In genomic region chr20:14445902-14446301, GRCh38 we compare ENCODE assay signal across 18 cellular contexts.
DNase-seq lines count a peak whose midpoint lies in the region; ATAC-seq, FAIRE-seq and TF ChIP-seq lines count a peak whose summit lies in the region.
"Had no signal": no experiment of that assay in that cellular context is flagged by ENCODE, and none has a peak within 500 bp of the region (broad histone marks: within the 10 kb centered on the region; RNA-seq: fewer than 3 reads in every experiment).

No MANE protein-coding gene starts in this region.

- H3K23ac ChIP-seq in IMR-90 (ENCODE audit: low read depth, low read length) (no peak overlapping the region), mesendoderm (ENCODE audit: low read length) (no peak overlapping the region)

- H3K4me1 ChIP-seq in IMR-90 (ENCODE audit: control insufficient read depth, insufficient read depth, low read length) (peaks cover 4% of the 10 kb centered on the region), mesendoderm (ENCODE audit: control insufficient read depth, low read depth, low read length) (no peaks in the 10 kb centered on the region)
- H3K4me1 ChIP-seq: BE2C had no signal

- POLR2A ChIA-PET in IMR-90 (lab: Charles Lee; ENCODE audit: unreplicated experiment): no interaction called here

- H3K27ac ChIP-seq in IMR-90 (ENCODE audit: insufficient read depth, low read length) (no peak overlapping the region), mesendoderm (ENCODE audit: low read depth, low read length) (no peak overlapping the region)
- H3K27ac ChIP-seq: C4-2B had no signal

- H4K91ac ChIP-seq in IMR-90 (ENCODE audit: insufficient read depth, low read depth, low read length): no peak overlapping the region

- H3K36me3 ChIP-seq in IMR-90 (ENCODE audit: control insufficient read depth, insufficient read depth, low read length): no peaks in the 10 kb centered on the region
- H3K36me3 ChIP-seq in bronchial epithelial cell (ENCODE audit: control insufficient read depth, insufficient read depth, low read length): no peaks in the 10 kb centered on the region
- no peaks in the 10 kb centered on the region for H3K36me3 ChIP-seq in mesendoderm (ENCODE audit: control insufficient read depth, insufficient read depth, low read length)
- H3K36me3 ChIP-seq: BE2C had no signal

- peak overlapping the region; percentile 63; the same call in 1 of the 2 replicates for H2BK120ac ChIP-seq in IMR-90 (ENCODE audit: low read depth, low read length)
- H2BK120ac ChIP-seq in mesendoderm (ENCODE audit: low read depth, low read length): no peak overlapping the region

- H3K9ac ChIP-seq in IMR-90 (ENCODE audit: low read depth, low read length): no peak overlapping the region
- no peak overlapping the region for H3K9ac ChIP-seq in mesendoderm (ENCODE audit: low read length)

- peak overlapping the region; percentile 62; the same call in 1 of the 2 replicates for H2BK20ac ChIP-seq in IMR-90 (ENCODE audit: low read depth, low read length)

- no peak overlapping the region for H3K4me2 ChIP-seq in IMR-90 (ENCODE audit: low read depth, low read length)
- H3K4me2 ChIP-seq in mesendoderm (ENCODE audit: low read length): no peak overlapping the region

- in situ Hi-C loops in IMR-90 (cut with MboI; ENCODE audit: low sequenced_read_pairs): no loop called here

- no peak for TF ChIP-seq POLR2A in IMR-90 (IDR thresholded peaks at IDR 0.05; ENCODE audit: low read depth, low read length)

- no TSS peak for BruUV-seq in IMR-90 (replicated peaks; lab: Mats Ljungman, UMichigan)

- no peak overlapping the region for H2AK9ac ChIP-seq in IMR-90 (replicated peaks; ENCODE audit: low read depth, low read length, poor library complexity)

- H3K79me1 ChIP-seq in IMR-90 (ENCODE audit: low read depth in 1 of 2, low read length in 2 of 2) (no peaks in the 10 kb centered on the region), mesendoderm (ENCODE audit: low read length) (no peaks in the 10 kb centered on the region)

- no peak for FAIRE-seq in bronchial epithelial cell (lab: Jason Lieb, UNC)
- FAIRE-seq: A204.1, GM12892, GM19239 had no signal

- H3K14ac ChIP-seq in IMR-90 (replicated peaks; ENCODE audit: low read depth, low read length): no peak overlapping the region; the same call in 1 of the 2 replicates

- intact Hi-C loops in IMR-90 (cut with micrococcal nuclease): no loop called here

- no peak for DNase-seq in IMR-90
- DNase-seq in bronchial epithelial cell (ENCODE audit: low read depth): peak; percentile 82
- peak; percentile 10 for DNase-seq in fibroblast of mammary gland (ENCODE audit: low read depth)
- no peak for DNase-seq in central memory CD4-positive, alpha-beta T cell
- no peak for DNase-seq in mesendoderm
- DNase-seq: BE2C; CD8-positive, alpha-beta T cell; COR-L47; DND-41; GDM1; H7 had no signal

- H4K8ac ChIP-seq in IMR-90 (ENCODE audit: low read depth in 2 of 2, low read length in 2 of 2) (peak overlapping the region in 1 of 2 experiments; percentile 45; a peak in 1 of 4 replicates), mesendoderm (ENCODE audit: low read depth, low read length) (no peak overlapping the region)

- no peak overlapping the region for H3K18ac ChIP-seq in IMR-90 (ENCODE audit: low read depth, low read length)
- no peak overlapping the region for H3K18ac ChIP-seq in mesendoderm (ENCODE audit: low read length)

- no peaks in the 10 kb centered on the region for H3K9me1 ChIP-seq in IMR-90 (ENCODE audit: insufficient read depth, low read length)

- no peak overlapping the region for H2AFZ ChIP-seq in IMR-90 (replicated peaks; ENCODE audit: low read length, poor library complexity)
- H2AFZ ChIP-seq: GM23338 had no signal

- no peaks in the 10 kb centered on the region for H3K9me3 ChIP-seq in IMR-90 (ENCODE audit: control insufficient read depth, insufficient read depth, low read length)
- H3K9me3 ChIP-seq: BE2C had no signal

- no peak overlapping the region for H4K5ac ChIP-seq in IMR-90 (ENCODE audit: low read depth, low read length)
- no peak overlapping the region for H4K5ac ChIP-seq in mesendoderm (ENCODE audit: low read length)

- no peak for ATAC-seq in IMR-90 (ENCODE audit: low read depth)
- ATAC-seq in GM21576 (IDR thresholded peaks at IDR 0.05; ENCODE audit: unreplicated experiment): no peak
- no peak for ATAC-seq in HG03354 (IDR thresholded peaks at IDR 0.05; ENCODE audit: poor library complexity, severe bottlenecking, unreplicated experiment)
- ATAC-seq: CD8-positive, alpha-beta T cell; GM23338 had no signal

- TF ChIP-seq RAD21 in IMR-90 (IDR thresholded peaks at IDR 0.05; ENCODE audit: low read length): no peak

- H3K56ac ChIP-seq in IMR-90 (ENCODE audit: extremely low read depth, insufficient read depth, low read length) (no peak overlapping the region), mesendoderm (ENCODE audit: low read length) (no peak overlapping the region)

- H3K4ac ChIP-seq in IMR-90 (ENCODE audit: low read depth, low read length) (no peak overlapping the region; the same call in 1 of the 2 replicates), mesendoderm (ENCODE audit: low read depth, low read length) (no peak overlapping the region)

- dilution Hi-C loops in IMR-90 (cut with HindIII; ENCODE audit: low sequenced_read_pairs, unreplicated experiment): no loop called here

- H4K20me1 ChIP-seq in IMR-90 (ENCODE audit: insufficient read depth, low read length): no peaks in the 10 kb centered on the region

- no peaks in the 10 kb centered on the region for H3K27me3 ChIP-seq in IMR-90 (ENCODE audit: control insufficient read depth, insufficient read depth, low read length)
- H3K27me3 ChIP-seq in bronchial epithelial cell (ENCODE audit: control insufficient read depth, insufficient read depth, low read length): no peaks in the 10 kb centered on the region
- no peaks in the 10 kb centered on the region for H3K27me3 ChIP-seq in mesendoderm (ENCODE audit: insufficient read depth, low read length, poor library complexity)
- H3K27me3 ChIP-seq: BE2C had no signal

- no peak for TF ChIP-seq CTCF in IMR-90 (conservative IDR thresholded peaks at IDR 0.05; ENCODE audit: low read depth, low read length)
- no peak for TF ChIP-seq CTCF in bronchial epithelial cell (IDR thresholded peaks at IDR 0.05; ENCODE audit: insufficient read depth, low read length, severe bottlenecking)
- no peak for TF ChIP-seq CTCF in fibroblast of mammary gland (conservative IDR thresholded peaks at IDR 0.05; ENCODE audit: control insufficient read depth, insufficient read depth, low read depth, low read length)

- H2BK5ac ChIP-seq in IMR-90 (ENCODE audit: low read depth, low read length, poor library complexity, severe bottlenecking) (no peak overlapping the region), mesendoderm (ENCODE audit: low read length) (no peak overlapping the region)

- CTCF ChIA-PET in IMR-90 (lab: Yijun Ruan, JAX): no interaction called here

- H3K4me3 ChIP-seq in IMR-90 (ENCODE audit: insufficient read depth, low read depth, low read length): no peak overlapping the region
- H3K4me3 ChIP-seq in bronchial epithelial cell (ENCODE audit: low read depth, low read length): no peak overlapping the region
- no peak overlapping the region for H3K4me3 ChIP-seq in fibroblast of mammary gland (ENCODE audit: control insufficient read depth, low read depth, low read length)
- H3K4me3 ChIP-seq in mesendoderm (ENCODE audit: low read length): no peak overlapping the region
- H3K4me3 ChIP-seq: GM23338 had no signal

- peak overlapping the region; percentile 38; the same call in 1 of the 2 replicates for H2AK5ac ChIP-seq in IMR-90 (ENCODE audit: low read depth, low read length)
- H2AK5ac ChIP-seq in mesendoderm (ENCODE audit: low read length): no peak overlapping the region

- H2BK15ac ChIP-seq in IMR-90 (ENCODE audit: low read depth, low read length) (peak overlapping the region; percentile 83; the same call in 2 of the 3 replicates), mesendoderm (replicated peaks; ENCODE audit: low read depth) (no peak overlapping the region)

- H3K79me2 ChIP-seq in mesendoderm (ENCODE audit: control insufficient read depth, insufficient read depth, low read length): no peaks in the 10 kb centered on the region

TF ChIP-seq in IMR-90, 13 proteins besides CTCF, POLR2A, EP300 and RAD21:
- TF ChIP-seq MAFK (IDR thresholded peaks at IDR 0.05; ENCODE audit: low read depth, low read length) (no peak), USF2 (IDR thresholded peaks at IDR 0.05; ENCODE audit: low read depth, low read length) (no peak), NFE2L2 (IDR thresholded peaks at IDR 0.05; ENCODE audit: low read depth, low read length) (no peak), MAZ (IDR thresholded peaks at IDR 0.05; ENCODE audit: borderline replicate concordance, low read depth, low read length) (no peak), RCOR1 (IDR thresholded peaks at IDR 0.05; ENCODE audit: insufficient replicate concordance, low read length) (no peak), SMC3 (IDR thresholded peaks at IDR 0.05; ENCODE audit: low read depth, low read length) (no peak), CEBPB (IDR thresholded peaks at IDR 0.05; ENCODE audit: low read depth, low read length) (no peak), CHD1 (IDR thresholded peaks at IDR 0.05; ENCODE audit: low read depth, low read length) (no peak), FOS (IDR thresholded peaks at IDR 0.05; ENCODE audit: low read depth, low read length) (no peak), MXI1 (IDR thresholded peaks at IDR 0.05; ENCODE audit: borderline replicate concordance, low read depth, low read length) (no peak), BHLHE40 (IDR thresholded peaks at IDR 0.05; ENCODE audit: low read depth, low read length) (no peak), RFX5 (IDR thresholded peaks at IDR 0.05; ENCODE audit: low read depth, low read length) (no peak), ELK1 (IDR thresholded peaks at IDR 0.05; ENCODE audit: borderline replicate concordance, low read depth, low read length) (no peak)
TF ChIP-seq in IMR-90: peak in this region for 0.

Comparison
In these comparisons a context has a peak if more than half of its experiments do, and no peak if none do; other contexts are left out.
1. DNase-seq: peak in bronchial epithelial cell (single experiment) and fibroblast of mammary gland (single experiment); none in IMR-90 (single experiment), central memory CD4-positive, alpha-beta T cell (single experiment) and mesendoderm (single experiment).